ENCODE assay signal across 8 cellular contexts in genomic region chr22:32926600-32926999, GRCh38.
DNase-seq lines count a peak whose midpoint lies in the region; ATAC-seq, FAIRE-seq and TF ChIP-seq lines count a peak whose summit lies in the region.

No MANE protein-coding gene starts in this region.

- no peak overlapping the region for H2AFZ ChIP-seq in H1 (ENCODE audit: low read length)
- no peak overlapping the region for H2AFZ ChIP-seq in trophoblast cell (ENCODE audit: insufficient read depth, low read length, poor library complexity)

- CTCF ChIA-PET in H1 (lab: Charles Lee; ENCODE audit: partially characterized antibody) = interaction anchor here (0.5 to 2.8 kb wide), 15 partner anchors 10 to 756 kb away, joined by 3 to 12 read pairs (median 3); no protein-coding TSS in a partner anchor

- H3K4me1 ChIP-seq in H1 (replicated peaks in 1 of 4; ENCODE audit: control insufficient read depth in 3 of 4, insufficient read depth in 4 of 4, low read length in 3 of 4) (no peaks in the 10 kb centered on the region), trophoblast cell (ENCODE audit: control insufficient read depth in 1 of 2, insufficient read depth in 2 of 2, low read length in 2 of 2) (no peaks in the 10 kb centered on the region)

- H3K4me2 ChIP-seq in H1 (ENCODE audit: insufficient read depth in 1 of 2, low read depth in 2 of 2, low read length in 2 of 2) = no peak overlapping the region
- no peak overlapping the region for H3K4me2 ChIP-seq in trophoblast cell (ENCODE audit: low read length)

- H3K18ac ChIP-seq in H1 (ENCODE audit: extremely low read depth, low read length) (no peak overlapping the region), trophoblast cell (ENCODE audit: low read length) (no peak overlapping the region)

- no peaks in the 10 kb centered on the region for H3K79me2 ChIP-seq in H1 (ENCODE audit: control insufficient read depth in 1 of 2, insufficient read depth in 2 of 2, low read length in 2 of 2)
- no peaks in the 10 kb centered on the region for H3K79me2 ChIP-seq in trophoblast cell (ENCODE audit: control insufficient read depth, insufficient read depth, low read length, poor library complexity)

- H4K91ac ChIP-seq in H1 (replicated peaks; ENCODE audit: insufficient read length, low read length) = no peak overlapping the region
- no peak overlapping the region for H4K91ac ChIP-seq in trophoblast cell (ENCODE audit: low read depth, low read length)

- no peak overlapping the region for H2BK20ac ChIP-seq in H1 (ENCODE audit: low read length)

- H3K4me3 ChIP-seq in H1 (ENCODE audit: extremely low read depth in 1 of 4, insufficient read depth in 2 of 4, low read depth in 3 of 4, low read length in 4 of 4) = no peak overlapping the region
- H3K4me3 ChIP-seq in trophoblast cell (ENCODE audit: low read depth, low read length) = no peak overlapping the region

- H3K9me3 ChIP-seq in H1 (ENCODE audit: insufficient read depth in 2 of 2, low read depth in 1 of 2, low read length in 1 of 2) (no peaks in the 10 kb centered on the region), trophoblast cell (ENCODE audit: insufficient read depth, low read depth, low read length) (no peaks in the 10 kb centered on the region)

- no peak overlapping the region for H3K27ac ChIP-seq in H1 (ENCODE audit: low read depth, low read length)
- H3K27ac ChIP-seq in trophoblast cell (ENCODE audit: low read depth, low read length) = no peak overlapping the region

- no peak for TF ChIP-seq POLR2A in H1 (IDR thresholded peaks at IDR 0.05; ENCODE audit: control extremely low read depth in 1 of 2, low read depth in 2 of 2, low read length in 2 of 2)

- H3K36me3 ChIP-seq in H1 (ENCODE audit: control insufficient read depth in 2 of 4, insufficient read depth in 4 of 4, low read length in 3 of 4) (peaks cover 3 to 35% (median 18%) of the 10 kb centered on the region in 4 experiments; a peak in 6 of 8 replicates), trophoblast cell (ENCODE audit: control insufficient read depth in 1 of 2, insufficient read depth in 2 of 2, low read length in 2 of 2) (no peaks in the 10 kb centered on the region)

- H3K79me1 ChIP-seq in H1 (ENCODE audit: low read depth, low read length) (no peaks in the 10 kb centered on the region), trophoblast cell (ENCODE audit: low read length) (no peaks in the 10 kb centered on the region)

- WGBS in H1 (ENCODE audit: extremely low coverage in 1 of 2, insufficient coverage in 1 of 2, insufficient read length in 1 of 2, insufficient replicate concordance in 2 of 2, low coverage in 1 of 2, low lambda C conversion rate in 2 of 2, missing lambda C conversion rate in 1 of 2), 2 experiments = 12% methylated on average over 1 of the region's 1 CpG; no CpG with 5 or more reads in 1 of the 2 experiments
- no CpG with 5 or more reads among the region's 1 CpG for WGBS in trophoblast cell (ENCODE audit: extremely low coverage, insufficient coverage, insufficient read length)

- H2BK12ac ChIP-seq in H1 (ENCODE audit: low read depth, low read length) = no peak overlapping the region
- no peak overlapping the region for H2BK12ac ChIP-seq in trophoblast cell (ENCODE audit: low read length)

- H3K23ac ChIP-seq in H1 (ENCODE audit: insufficient read length) = no peak overlapping the region
- no peak overlapping the region for H3K23ac ChIP-seq in trophoblast cell (ENCODE audit: low read length)

- no peak overlapping the region for H4K5ac ChIP-seq in H1 (ENCODE audit: insufficient read length, low read depth, low read length)

- H2BK120ac ChIP-seq in H1 (replicated peaks; ENCODE audit: low read depth, low read length) (no peak overlapping the region), trophoblast cell (ENCODE audit: insufficient read depth, low read length, poor library complexity) (no peak overlapping the region)

- TF ChIP-seq EP300 in H1 (IDR thresholded peaks at IDR 0.05; ENCODE audit: borderline replicate concordance in 1 of 2, low read depth in 2 of 2, low read length in 2 of 2) = no peak

- POLR2A ChIA-PET in H1 (lab: Charles Lee; ENCODE audit: partially characterized antibody) = no interaction called here

- H3K56ac ChIP-seq in H1 (replicated peaks; ENCODE audit: insufficient read length, low read depth, low read length) = no peak overlapping the region

- no peaks in the 10 kb centered on the region for H3K27me3 ChIP-seq in H1 (replicated peaks in 1 of 4; ENCODE audit: control insufficient read depth in 3 of 4, extremely low read depth in 1 of 4, insufficient read depth in 3 of 4, low read length in 3 of 4)
- no peaks in the 10 kb centered on the region for H3K27me3 ChIP-seq in trophoblast cell (ENCODE audit: insufficient read depth, low read length)

- DNase-seq in NCI-H2227 treated with DMSO at 0.1 percent for 48 hours (lab: John Stamatoyannopoulos, UW) = peak; percentile 4
- peak in 1 of 2 experiments; percentile 54 for DNase-seq in H1 (ENCODE audit: low read depth in 1 of 2, low spot score in 2 of 2)
- peak; percentile 8 to 78 for DNase-seq in trophoblast cell
- no peak for DNase-seq in NCI-H128 (lab: John Stamatoyannopoulos, UW; ENCODE audit: unreplicated experiment)
- DNase-seq in activated CD4-positive, CD25-positive, alpha-beta regulatory T cell treated with anti-CD3 and anti-CD28 coated beads, Interleukin-2, amount 50 U/mL, for 72 hours = no peak
- DNase-seq in NCI-H1417 treated with DMSO at 0.1 percent for 48 hours (lab: John Stamatoyannopoulos, UW) = no peak

- no peak overlapping the region for H4K12ac ChIP-seq in trophoblast cell (ENCODE audit: low read depth, low read length)

- no peak for ATAC-seq in HG03097 (IDR thresholded peaks at IDR 0.05; ENCODE audit: low FRiP score, unreplicated experiment)

- H4K8ac ChIP-seq in H1 (ENCODE audit: extremely low read depth, insufficient read depth, low read length) = no peak overlapping the region
- no peak overlapping the region for H4K8ac ChIP-seq in trophoblast cell (ENCODE audit: low read depth, low read length)

- H2BK15ac ChIP-seq in H1 (ENCODE audit: low read length) = no peak overlapping the region

- TF ChIP-seq RAD21 in H1 (IDR thresholded peaks at IDR 0.05 in 1 of 2, conservative IDR thresholded peaks at IDR 0.05 in 1 of 2; ENCODE audit: low read depth in 2 of 2, low read length in 2 of 2) = peak; percentile 42 to 54; a peak in 3 of 4 replicates

- H3K4ac ChIP-seq in H1 (replicated peaks; ENCODE audit: insufficient read length, low read depth, low read length) (no peak overlapping the region), trophoblast cell (ENCODE audit: low read depth, low read length) (no peak overlapping the region)

- H3K9ac ChIP-seq in H1 (replicated peaks in 1 of 4; ENCODE audit: extremely low read depth in 1 of 4, low read depth in 3 of 4, low read length in 3 of 4) (no peak overlapping the region), trophoblast cell (ENCODE audit: low read length) (no peak overlapping the region)

- no peak overlapping the region for H3K14ac ChIP-seq in H1 (ENCODE audit: insufficient read length)
- H3K14ac ChIP-seq in trophoblast cell (ENCODE audit: low read length) = no peak overlapping the region

- H3K23me2 ChIP-seq in H1 (ENCODE audit: low read depth, low read length) = no peaks in the 10 kb centered on the region

- H2BK5ac ChIP-seq in H1 (ENCODE audit: low read depth, low read length) (no peak overlapping the region), trophoblast cell (ENCODE audit: low read depth, low read length, poor library complexity) (no peak overlapping the region)

- TF ChIP-seq CTCF in GM12874 (IDR thresholded peaks at IDR 0.05; ENCODE audit: insufficient read depth, low read depth, low read length) = peak; percentile 8; the same call in 1 of the 2 replicates
- TF ChIP-seq CTCF in H1 (IDR thresholded peaks at IDR 0.05; ENCODE audit: control extremely low read depth in 1 of 3, insufficient read depth in 1 of 3, low read depth in 1 of 3, low read length in 3 of 3) = peak in 2 of 3 experiments; percentile 62 to 65; a peak in 3 of 4 replicates

- H2AK5ac ChIP-seq in H1 (ENCODE audit: low read depth, low read length) = no peak overlapping the region
- no peak overlapping the region for H2AK5ac ChIP-seq in trophoblast cell (ENCODE audit: low read length)

- no peaks in the 10 kb centered on the region for H4K20me1 ChIP-seq in H1 (replicated peaks in 1 of 2; ENCODE audit: control insufficient read depth in 1 of 2, insufficient read depth in 2 of 2, low read length in 2 of 2)

- peak; percentile 88 for FAIRE-seq in H1 (lab: Jason Lieb, UNC)

TF ChIP-seq in H1, 55 proteins besides CTCF, POLR2A, EP300 and RAD21 (continues in another document):
- TF ChIP-seq GTF2F1 (IDR thresholded peaks at IDR 0.05; ENCODE audit: borderline replicate concordance, low read depth, low read length) (no peak), RXRA (IDR thresholded peaks at IDR 0.05; ENCODE audit: insufficient read depth, low read depth, low read length) (no peak), EZH2 (IDR thresholded peaks at IDR 0.05; ENCODE audit: low read depth, low read length, severe bottlenecking) (no peak), BCL11A (IDR thresholded peaks at IDR 0.05; ENCODE audit: low read depth in 2 of 2, low read length in 2 of 2) (no peak), RFX5 (IDR thresholded peaks at IDR 0.05; ENCODE audit: borderline replicate concordance, low read depth, low read length) (no peak), NANOG (IDR thresholded peaks at IDR 0.05; ENCODE audit: insufficient read depth, low read depth, low read length, poor library complexity, severe bottlenecking) (no peak), POLR2AphosphoS5 (IDR thresholded peaks at IDR 0.05; ENCODE audit: low read depth, low read length) (no peak), POU5F1 (IDR thresholded peaks at IDR 0.05; ENCODE audit: low read depth, low read length) (no peak), ATF2 (IDR thresholded peaks at IDR 0.05; ENCODE audit: low read length) (no peak), BACH1 (IDR thresholded peaks at IDR 0.05; ENCODE audit: low read length) (no peak), CEBPB (IDR thresholded peaks at IDR 0.05; ENCODE audit: low read depth, low read length) (no peak), CBX5 (IDR thresholded peaks at IDR 0.05; ENCODE audit: low read depth, low read length) (no peak), SUZ12 (IDR thresholded peaks at IDR 0.05; ENCODE audit: low read length) (no peak), SAP30 (IDR thresholded peaks at IDR 0.05; ENCODE audit: insufficient read depth, insufficient replicate concordance, low read length) (no peak), CHD2 (IDR thresholded peaks at IDR 0.05; ENCODE audit: low read length) (no peak)

Comparison
In these comparisons a context has a peak if more than half of its experiments do, and no peak if none do; other contexts are left out.
1. DNase-seq: peak in NCI-H2227 treated with DMSO at 0.1 percent for 48 hours (single experiment) and trophoblast cell (2 of 2); none in NCI-H128 (single experiment), activated CD4-positive, CD25-positive, alpha-beta regulatory T cell treated with anti-CD3 and anti-CD28 coated beads, Interleukin-2, amount 50 U/mL, for 72 hours (single experiment) and NCI-H1417 treated with DMSO at 0.1 percent for 48 hours (single experiment).